ENCODE assay signal across 26 cellular contexts in genomic region chr16:80639636-80640035, GRCh38.
"Had no signal": no experiment of that assay in that cellular context is flagged by ENCODE, and none has a peak within 500 bp of the region (broad histone marks: within the 10 kb centered on the region; RNA-seq: fewer than 3 reads in every experiment).

No MANE protein-coding gene starts in this region.

- FAIRE-seq: pancreas, small intestine, urothelium cell line had no signal

- H3K4me1 ChIP-seq: pancreas, psoas muscle, right lobe of liver, sigmoid colon, tibial artery, transverse colon, upper lobe of left lung, vagina had no signal

- H3K27ac Mint-ChIP-seq: naive thymus-derived CD8-positive, alpha-beta T cell; natural killer cell treated with Interleukin-12 subunit alpha and Interleukin-12 subunit beta and Interleukin-15 and Interleukin-18, amount 100 ng/mL, for 72 hours; nephron progenitor cell; stimulated activated memory B cell treated with anti-CD40 and anti-IgM and Interleukin-4, amounts not matched to agents 10 μg/mL and 1 μg/mL and 100 μg/mL, for 72 hours; stimulated activated naive CD8-positive, alpha-beta T cell treated with anti-CD3 and anti-CD28 coated beads, Interleukin-15, amount 100 ng/mL, for 72 hours had no signal

- H3K27me3 ChIP-seq: neutrophil, pancreas, right lobe of liver, sigmoid colon, tibial artery, transverse colon, upper lobe of left lung, vagina had no signal

- ATAC-seq: naive thymus-derived CD8-positive, alpha-beta T cell; pancreas; psoas muscle; right cardiac atrium; right lobe of liver; stimulated activated memory B cell treated with anti-CD40 and anti-IgM and Interleukin-4, amounts not matched to agents 10 μg/mL and 1 μg/mL and 100 μg/mL, for 72 hours; stimulated activated naive CD8-positive, alpha-beta T cell treated with anti-CD3 and anti-CD28 coated beads, Interleukin-15, amount 100 ng/mL, for 72 hours; stimulated activated naive CD8-positive, alpha-beta T cell treated with anti-CD3 and anti-CD28 coated beads, Interleukin-15, Interleukin-2, amounts not matched to agents 100 U/mL and 50 U/mL, for 24 hours had no signal

- DNase-seq: naive B cell; naive thymus-derived CD8-positive, alpha-beta T cell; nephron progenitor cell; nucleus accumbens; pancreas; psoas muscle; right cardiac atrium; right lobe of liver; sigmoid colon; small intestine; stimulated activated CD4-positive, alpha-beta T cell treated with anti-CD3 and anti-CD28 coated beads, Interleukin-1b, Interleukin-23, amount 100 ng/mL, for 48 hours; stimulated activated CD4-positive, alpha-beta T cell treated with anti-CD3 and anti-CD28 coated beads, Interleukin-4, amount 100 ng/mL, for 1 hour; stimulated activated CD4-positive, alpha-beta T cell treated with anti-CD3 and anti-CD28 coated beads, Interleukin-4, amount 100 ng/mL, for 4 hours; stimulated activated CD8-positive, alpha-beta memory T cell treated with anti-CD3 and anti-CD28 coated beads, Interleukin-4, amount 100 ng/mL, for 48 hours; stimulated activated naive CD4-positive, alpha-beta T cell; stimulated activated naive CD8-positive, alpha-beta T cell treated with anti-CD3 and anti-CD28 coated beads, Interleukin-15, amount 100 ng/mL, for 72 hours; stimulated activated naive CD8-positive, alpha-beta T cell treated with anti-CD3 and anti-CD28 coated beads, Interleukin-15, Interleukin-2, amounts not matched to agents 100 U/mL and 50 U/mL, for 24 hours; tibial artery; transverse colon; upper lobe of left lung had no signal

- H3K9me3 ChIP-seq: neutrophil, pancreas, right lobe of liver, vagina had no signal

- H3K27me3 Mint-ChIP-seq: naive thymus-derived CD8-positive, alpha-beta T cell; stimulated activated memory B cell treated with anti-CD40 and anti-IgM and Interleukin-4, amounts not matched to agents 10 μg/mL and 1 μg/mL and 100 μg/mL, for 72 hours; stimulated activated naive CD8-positive, alpha-beta T cell treated with anti-CD3 and anti-CD28 coated beads, Interleukin-15, amount 100 ng/mL, for 72 hours had no signal

- H3K27ac ChIP-seq: neutrophil, pancreas, psoas muscle, right lobe of liver, sigmoid colon, tibial artery, transverse colon, upper lobe of left lung, vagina had no signal

- H3K4me3 ChIP-seq: pancreas, psoas muscle, right lobe of liver, sigmoid colon, tibial artery, transverse colon, upper lobe of left lung, vagina had no signal

- H3K4me1 Mint-ChIP-seq: nephron progenitor cell; neural crest cell; stimulated activated memory B cell treated with anti-CD40 and anti-IgM and Interleukin-4, amounts not matched to agents 10 μg/mL and 1 μg/mL and 100 μg/mL, for 72 hours; stimulated activated naive CD8-positive, alpha-beta T cell treated with anti-CD3 and anti-CD28 coated beads, Interleukin-15, amount 100 ng/mL, for 72 hours had no signal

- H3K4me3 Mint-ChIP-seq: naive thymus-derived CD8-positive, alpha-beta T cell; natural killer cell treated with Interleukin-12 subunit alpha and Interleukin-12 subunit beta and Interleukin-15 and Interleukin-18, amount 100 ng/mL, for 72 hours; nephron progenitor cell; neural crest cell; stimulated activated memory B cell treated with anti-CD40 and anti-IgM and Interleukin-4, amounts not matched to agents 10 μg/mL and 1 μg/mL and 100 μg/mL, for 72 hours; stimulated activated naive CD8-positive, alpha-beta T cell treated with anti-CD3 and anti-CD28 coated beads, Interleukin-15, amount 100 ng/mL, for 72 hours had no signal

- H3K36me3 ChIP-seq: neutrophil, pancreas, right lobe of liver, sigmoid colon, tibial artery, transverse colon, upper lobe of left lung, vagina had no signal
